Comparison of ENCODE assay signal across 12 cellular contexts in genomic region chr2:96143231-96143847, GRCh38. TPM values are rescaled to one million over a fixed set of nuclear protein-coding genes. Genes with fewer than 3 reads are reported as not detected.
DNase-seq lines count a peak whose midpoint lies in the region; ATAC-seq and TF ChIP-seq lines count a peak whose summit lies in the region.
"Had no signal": no experiment of that assay in that cellular context is flagged by ENCODE, and none has a peak within 500 bp of the region (broad histone marks: within the 10 kb centered on the region; RNA-seq: fewer than 3 reads in every experiment).

No MANE protein-coding gene starts in this region.

- peak overlapping the region; percentile 95 for H3K27ac Mint-ChIP-seq in activated CD4-positive, alpha-beta memory T cell treated with anti-CD3 and anti-CD28 coated beads for 36 hours

- H3K23ac ChIP-seq in mesendoderm (ENCODE audit: low read length) = no peak overlapping the region

- no peak overlapping the region for H2AK5ac ChIP-seq in mesendoderm (ENCODE audit: low read length)

- ATAC-seq in lower lobe of right lung = no peak
- ATAC-seq in GM21529 (IDR thresholded peaks at IDR 0.05; ENCODE audit: unreplicated experiment) = no peak
- ATAC-seq in GM21528 (IDR thresholded peaks at IDR 0.05; ENCODE audit: low FRiP score, unreplicated experiment) = no peak

- no peak for TF ChIP-seq EP300 in transverse colon (IDR thresholded peaks at IDR 0.05; ENCODE audit: low read depth)

- H3K4me3 Mint-ChIP-seq in activated CD4-positive, alpha-beta memory T cell treated with anti-CD3 and anti-CD28 coated beads for 36 hours = peak overlapping the region; percentile 96

- TF ChIP-seq POLR2A in transverse colon (IDR thresholded peaks at IDR 0.05) = no peak

- H3K4me1 Mint-ChIP-seq in activated CD4-positive, alpha-beta memory T cell treated with anti-CD3 and anti-CD28 coated beads for 36 hours (ENCODE audit: low read depth) = peaks cover 52% of the 10 kb centered on the region

- no peaks in the 10 kb centered on the region for H3K9me3 ChIP-seq in lower lobe of right lung
- H3K9me3 ChIP-seq in transverse colon = no peaks in the 10 kb centered on the region
- H3K9me3 ChIP-seq: ovary had no signal

- H3K27me3 ChIP-seq in lower lobe of right lung (ENCODE audit: low read depth) (peaks cover 5% of the 10 kb centered on the region), mesendoderm (ENCODE audit: insufficient read depth, low read length, poor library complexity) (no peaks in the 10 kb centered on the region), transverse colon (no peaks in the 10 kb centered on the region)
- H3K27me3 ChIP-seq: ovary had no signal

- H3K18ac ChIP-seq in mesendoderm (ENCODE audit: low read length) = no peak overlapping the region

- no peak overlapping the region for H4K8ac ChIP-seq in mesendoderm (ENCODE audit: low read depth, low read length)

- H3K4me3 ChIP-seq in lower lobe of right lung = peak overlapping the region; percentile 64
- H3K4me3 ChIP-seq in mesendoderm (ENCODE audit: low read length) = no peak overlapping the region
- peak overlapping the region in 1 of 4 donors; percentile 57 for H3K4me3 ChIP-seq in transverse colon
- H3K4me3 ChIP-seq: ovary had no signal

- no CpG with 5 or more reads among the region's 10 CpGs for WGBS in mesendoderm (ENCODE audit: extremely low coverage, insufficient coverage, low lambda C conversion rate)
- 74 to 80% methylated on average over 1 to 6 of the region's 10 CpGs for WGBS in transverse colon (ENCODE audit: low coverage in 1 of 2), 2 donors

- H2BK15ac ChIP-seq in mesendoderm (replicated peaks; ENCODE audit: low read depth) = no peak overlapping the region

- H3K79me1 ChIP-seq in mesendoderm (ENCODE audit: low read length) = no peaks in the 10 kb centered on the region

- no peak overlapping the region for H2BK120ac ChIP-seq in mesendoderm (ENCODE audit: low read depth, low read length)

- H3K27me3 Mint-ChIP-seq in activated CD4-positive, alpha-beta memory T cell treated with anti-CD3 and anti-CD28 coated beads for 36 hours = peaks cover 3% of the 10 kb centered on the region

- peak; percentile 49 to 53 for DNase-seq in stimulated activated CD4-positive, alpha-beta T cell treated with anti-CD3 and anti-CD28 coated beads, Interleukin-2, amount 100 ng/mL, for 24 hours
- no peak for DNase-seq in stimulated activated CD4-positive, alpha-beta T cell treated with anti-CD3 and anti-CD28 coated beads, Interleukin-12 subunit alpha, Interleukin-12 subunit beta, amount 100 ng/mL, for 4 hours
- DNase-seq in activated CD4-positive, alpha-beta memory T cell treated with anti-CD3 and anti-CD28 coated beads for 36 hours = peak; percentile 62
- peak; percentile 23 for DNase-seq in lower lobe of right lung
- DNase-seq in mesendoderm = no peak
- no peak for DNase-seq in transverse colon
- DNase-seq: cortex of kidney, NCI-H187 had no signal

- in situ Hi-C loops in transverse colon (cut with MboI; ENCODE audit: low pct_ligation_motif_present in 1 of 4, low pct_unique_long_range_greater_than_20kb in 1 of 4, low sequenced_read_pairs in 3 of 4) = no loop called here

- POLR2A ChIA-PET in activated CD4-positive, alpha-beta memory T cell treated with anti-CD3 and anti-CD28 coated beads for 36 hours (lab: Charles Lee) = interaction anchor here (1.3 to 11.0 kb wide), 8 partner anchors 10 to 123 kb away, joined by 5 to 206 read pairs (median 8); partner anchors contain the start of genes CIAO1, STARD7 and TMEM127

- H3K9me3 Mint-ChIP-seq in activated CD4-positive, alpha-beta memory T cell treated with anti-CD3 and anti-CD28 coated beads for 36 hours = no peaks in the 10 kb centered on the region

- H3K9ac ChIP-seq in mesendoderm (ENCODE audit: low read length) = no peak overlapping the region

- no peak overlapping the region for H3K27ac ChIP-seq in lower lobe of right lung
- no peak overlapping the region for H3K27ac ChIP-seq in mesendoderm (ENCODE audit: low read depth, low read length)
- H3K27ac ChIP-seq in transverse colon = peak overlapping the region in 1 of 4 donors; percentile 20
- H3K27ac ChIP-seq: ovary had no signal

- no peak overlapping the region for H3K4me2 ChIP-seq in mesendoderm (ENCODE audit: low read length)

- no peaks in the 10 kb centered on the region for H3K36me3 ChIP-seq in lower lobe of right lung
- no peaks in the 10 kb centered on the region for H3K36me3 ChIP-seq in mesendoderm (ENCODE audit: control insufficient read depth, insufficient read depth, low read length)
- no peaks in the 10 kb centered on the region for H3K36me3 ChIP-seq in transverse colon
- H3K36me3 ChIP-seq: ovary had no signal

- no peak overlapping the region for H4K5ac ChIP-seq in mesendoderm (ENCODE audit: low read length)

- H3K56ac ChIP-seq in mesendoderm (ENCODE audit: low read length) = no peak overlapping the region

- H3K36me3 Mint-ChIP-seq in activated CD4-positive, alpha-beta memory T cell treated with anti-CD3 and anti-CD28 coated beads for 36 hours = peaks cover 38% of the 10 kb centered on the region

- H3K4me1 ChIP-seq in lower lobe of right lung = peaks cover 30% of the 10 kb centered on the region
- H3K4me1 ChIP-seq in mesendoderm (ENCODE audit: control insufficient read depth, low read depth, low read length) = peaks cover 5% of the 10 kb centered on the region
- peaks cover 7 to 27% (median 17%) of the 10 kb centered on the region in 4 donors for H3K4me1 ChIP-seq in transverse colon

- no peaks in the 10 kb centered on the region for H3K79me2 ChIP-seq in mesendoderm (ENCODE audit: control insufficient read depth, insufficient read depth, low read length)

- intact Hi-C loops in activated CD4-positive, alpha-beta memory T cell treated with anti-CD3 and anti-CD28 coated beads for 36 hours (cut with micrococcal nuclease) = no loop called here
- intact Hi-C loops in lower lobe of right lung (cut with DNase I) = no loop called here
- intact Hi-C loops in transverse colon (cut with DNase I; ENCODE audit: low total_unique reads) = no loop called here

- H2BK5ac ChIP-seq in mesendoderm (ENCODE audit: low read length) = no peak overlapping the region

- CTCF ChIA-PET in activated CD4-positive, alpha-beta memory T cell treated with anti-CD3 and anti-CD28 coated beads for 36 hours (lab: Charles Lee) = interaction anchor here (0.8 to 13.8 kb wide), 9 partner anchors 12 to 151 kb away, joined by 3 to 474 read pairs (median 6); partner anchors contain the start of genes ADRA2B and ANKRD36C

- no peak overlapping the region for H3K4ac ChIP-seq in mesendoderm (ENCODE audit: low read depth, low read length)

- TF ChIP-seq CTCF in lower lobe of right lung (IDR thresholded peaks at IDR 0.05) = no peak
- TF ChIP-seq CTCF in transverse colon (IDR thresholded peaks at IDR 0.05) = no peak

RNA-seq across cellular contexts. Expression of gene DUSP2, which starts 1.9 kb away (rescaled TPM):
- 100 to 1,000 TPM; 522 to 539 TPM for total RNA-seq in activated CD4-positive, alpha-beta memory T cell treated with anti-CD3 and anti-CD28 coated beads for 36 hours
- 5.5 TPM for total RNA-seq in lower lobe of right lung
- 6.8 TPM for polyA plus RNA-seq in mesendoderm (2013, experiment 1 of 2)
- polyA plus RNA-seq in mesendoderm (2013, experiment 2 of 2) = 6.7 TPM
- total RNA-seq in transverse colon = 10 to 100 TPM in 1 of 4 donors, 1 to 10 TPM in 2, not detected in 1; 1.6 to 25.1 (median 9.1) TPM

RNA-seq across cellular contexts. Expression of gene ASTL, which starts 5.0 kb away (rescaled TPM):
- total RNA-seq in activated CD4-positive, alpha-beta memory T cell treated with anti-CD3 and anti-CD28 coated beads for 36 hours = 1 to 10 TPM; 1.8 to 2.4 TPM
- total RNA-seq in lower lobe of right lung = not detected
- polyA plus RNA-seq in mesendoderm (2013, experiment 1 of 2) = 0.07 TPM
- not detected for polyA plus RNA-seq in mesendoderm (2013, experiment 2 of 2)
- total RNA-seq in transverse colon = under 1 TPM in 1 of 4 donors, not detected in 3; 0.95 TPM
- polyA plus RNA-seq: BJ had no signal

RNA-seq across cellular contexts. Expression of gene ADRA2B, which starts 27.0 kb away (rescaled TPM):
- under 1 TPM; 0.21 to 0.36 TPM for total RNA-seq in activated CD4-positive, alpha-beta memory T cell treated with anti-CD3 and anti-CD28 coated beads for 36 hours
- total RNA-seq in lower lobe of right lung (0.32 TPM), transverse colon (under 1 TPM in 2 of 4 donors, not detected in 2; 0.27 to 0.32 TPM)
- 0.51 TPM for polyA plus RNA-seq in mesendoderm (2013, experiment 1 of 2)
- 0.59 TPM for polyA plus RNA-seq in mesendoderm (2013, experiment 2 of 2)
- polyA plus RNA-seq: BJ had no signal

Comparison
In these comparisons a context has a peak if more than half of its experiments do, and no peak if none do; other contexts are left out.
1. DNase-seq: peak in stimulated activated CD4-positive, alpha-beta T cell treated with anti-CD3 and anti-CD28 coated beads, Interleukin-2, amount 100 ng/mL, for 24 hours (2 of 2), activated CD4-positive, alpha-beta memory T cell treated with anti-CD3 and anti-CD28 coated beads for 36 hours (single experiment) and lower lobe of right lung (single experiment); none in stimulated activated CD4-positive, alpha-beta T cell treated with anti-CD3 and anti-CD28 coated beads, Interleukin-12 subunit alpha, Interleukin-12 subunit beta, amount 100 ng/mL, for 4 hours (single experiment), mesendoderm (single experiment) and transverse colon (single experiment).
2. RNA of gene DUSP2, which starts 1.9 kb away (total RNA-seq): 522 to 539 TPM in activated CD4-positive, alpha-beta memory T cell treated with anti-CD3 and anti-CD28 coated beads for 36 hours; 1.6 to 25.1 TPM in transverse colon and 5.5 TPM in lower lobe of right lung (single experiment); every median in the first group is over 10 times any median in the second.